In the genomic region with DNA sequence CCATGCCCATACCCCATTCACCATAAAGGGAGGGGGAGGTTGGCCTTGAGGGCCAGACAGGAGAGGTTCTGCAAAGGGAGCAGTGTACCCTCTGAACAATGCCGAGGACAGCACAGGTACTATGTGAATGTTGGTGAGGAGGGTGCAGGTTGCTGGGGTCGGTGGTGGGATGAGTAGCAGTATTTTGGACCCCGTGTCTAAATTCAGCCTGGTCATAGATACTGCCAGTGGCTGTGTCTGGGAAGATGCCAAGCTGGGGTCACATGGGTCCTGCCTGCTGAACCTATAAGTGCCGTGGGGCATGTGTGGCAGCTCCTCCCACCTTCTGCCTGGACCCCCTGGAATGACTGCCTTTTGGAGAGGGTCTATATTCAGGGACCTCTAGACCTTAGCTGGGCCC, we compare ENCODE assay signal across 16 cellular contexts. TPM values are rescaled to one million over a fixed set of nuclear protein-coding genes. Genes with fewer than 3 reads are reported as not detected.
DNase-seq lines count a peak whose midpoint lies in the region; ATAC-seq and TF ChIP-seq lines count a peak whose summit lies in the region.
"Had no signal": no experiment of that assay in that cellular context is flagged by ENCODE, and none has a peak within 500 bp of the region (broad histone marks: within the 10 kb centered on the region; RNA-seq: fewer than 3 reads in every experiment).

No MANE protein-coding gene starts in this region.

- H3K4me3 ChIP-seq in breast epithelium (no peak overlapping the region), RWPE2 (ENCODE audit: severe bottlenecking) (no peak overlapping the region), mucosa of stomach (ENCODE audit: low read length) (no peak overlapping the region), vagina (no peak overlapping the region)
- H3K4me3 ChIP-seq: K562, Peyer's patch had no signal

- H3K27ac Mint-ChIP-seq in MCF 10A (ENCODE audit: low read depth, unreplicated experiment): peak overlapping the region; percentile 97
- H3K27ac Mint-ChIP-seq: CD4-positive, alpha-beta T cell had no signal

- H3K27me3 ChIP-seq in breast epithelium: no peaks in the 10 kb centered on the region
- no peaks in the 10 kb centered on the region for H3K27me3 ChIP-seq in RWPE2 (ENCODE audit: insufficient read depth, poor library complexity, severe bottlenecking)
- H3K27me3 ChIP-seq in mucosa of stomach (ENCODE audit: control insufficient read depth, insufficient read depth, low read length): no peaks in the 10 kb centered on the region
- H3K27me3 ChIP-seq in vagina: no peaks in the 10 kb centered on the region
- H3K27me3 ChIP-seq: Peyer's patch had no signal

- POLR2A ChIA-PET in MCF 10A (lab: Yijun Ruan, JAX): interaction anchor here (0.6 to 11.8 kb wide), 16 partner anchors 11 to 254 kb away, joined by 3 to 387 read pairs (median 6); a partner anchor contains a TSS

- no peaks in the 10 kb centered on the region for H3K9me3 Mint-ChIP-seq in MCF 10A (ENCODE audit: unreplicated experiment)
- H3K9me3 Mint-ChIP-seq: CD4-positive, alpha-beta T cell had no signal

- intact Hi-C loops in MCF 10A (cut with micrococcal nuclease): loop anchor here (1.0 to 10.0 kb wide), 5 partner anchors 36 to 644 kb away; a partner anchor contains a TSS
- intact Hi-C loops in breast epithelium (cut with DNase I; ENCODE audit: low total_unique reads): no loop called here
- intact Hi-C loops in vagina (cut with DNase I): no loop called here

- BruUV-seq in MCF 10A (replicated peaks; lab: Mats Ljungman, UMichigan): no TSS peak

- peaks cover 60% of the 10 kb centered on the region for H3K4me1 Mint-ChIP-seq in MCF 10A (ENCODE audit: insufficient read depth, unreplicated experiment)

- CTCF ChIA-PET in MCF 10A (lab: Yijun Ruan, JAX): interaction anchor here (0.6 to 3.9 kb wide), 32 partner anchors 9 to 415 kb away, joined by 3 to 30 read pairs (median 3); a partner anchor contains a TSS

- H3K27ac ChIP-seq in breast epithelium: peak overlapping the region in 1 of 2 donors; percentile 75
- peak overlapping the region; percentile 79 for H3K27ac ChIP-seq in RWPE2 (ENCODE audit: poor library complexity, severe bottlenecking)
- peak overlapping the region; percentile 56 for H3K27ac ChIP-seq in vagina

- H3K27me3 Mint-ChIP-seq in MCF 10A (ENCODE audit: insufficient read depth, unreplicated experiment): no peaks in the 10 kb centered on the region
- H3K27me3 Mint-ChIP-seq: CD4-positive, alpha-beta T cell had no signal

- H3K9me3 ChIP-seq in breast epithelium (no peaks in the 10 kb centered on the region), RWPE2 (ENCODE audit: severe bottlenecking) (no peaks in the 10 kb centered on the region), mucosa of stomach (ENCODE audit: control insufficient read depth, low read length) (no peaks in the 10 kb centered on the region), vagina (no peaks in the 10 kb centered on the region)
- H3K9me3 ChIP-seq: Peyer's patch had no signal

- ATAC-seq in RWPE2 (ENCODE audit: low read depth): no peak
- ATAC-seq: SK-N-SH treated with all-trans-retinoic acid at 6 μM for 48 hours had no signal

- H3K4me1 ChIP-seq in breast epithelium (no peaks in the 10 kb centered on the region), RWPE2 (ENCODE audit: insufficient read depth, poor library complexity, severe bottlenecking) (peaks cover 40% of the 10 kb centered on the region), mucosa of stomach (ENCODE audit: control insufficient read depth, insufficient read depth, low read length) (peaks cover 55% of the 10 kb centered on the region), vagina (peaks cover 20% of the 10 kb centered on the region)

- TF ChIP-seq CTCF in MCF 10A (IDR thresholded peaks at IDR 0.05; ENCODE audit: unreplicated experiment) (no peak), breast epithelium (IDR thresholded peaks at IDR 0.05) (no peak), RWPE2 (IDR thresholded peaks at IDR 0.05; ENCODE audit: poor library complexity, severe bottlenecking) (no peak), vagina (IDR thresholded peaks at IDR 0.05) (no peak)

- DNase-seq in MCF 10A (ENCODE audit: unreplicated experiment) (no peak), breast epithelium (ENCODE audit: low spot score in 2 of 2) (no peak), RWPE2 (ENCODE audit: low spot score) (no peak), vagina (ENCODE audit: extremely low spot score in 2 of 2) (no peak), NCI-H1105 treated with DMSO at 0.1 percent for 48 hours (lab: John Stamatoyannopoulos, UW) (no peak), RKO (ENCODE audit: low spot score) (no peak), COR-L47 (lab: John Stamatoyannopoulos, UW) (no peak)
- DNase-seq: CD4-positive, alpha-beta T cell; MV-4-11 had no signal

- peaks cover 6% of the 10 kb centered on the region for H3K36me3 Mint-ChIP-seq in MCF 10A (ENCODE audit: insufficient read depth, unreplicated experiment)

- no peak for TF ChIP-seq POLR2A in breast epithelium (IDR thresholded peaks at IDR 0.05)
- no peak for TF ChIP-seq POLR2A in vagina (IDR thresholded peaks at IDR 0.05)

- H3K36me3 ChIP-seq in breast epithelium: no peaks in the 10 kb centered on the region
- no peaks in the 10 kb centered on the region for H3K36me3 ChIP-seq in RWPE2 (ENCODE audit: low read depth)
- H3K36me3 ChIP-seq in mucosa of stomach (ENCODE audit: control insufficient read depth, insufficient read depth, low read length): no peaks in the 10 kb centered on the region
- no peaks in the 10 kb centered on the region for H3K36me3 ChIP-seq in vagina
- H3K36me3 ChIP-seq: Peyer's patch had no signal

- peak overlapping the region; percentile 64 for H3K9ac ChIP-seq in mucosa of stomach (ENCODE audit: low read length)

- H3K4me3 Mint-ChIP-seq in MCF 10A (ENCODE audit: unreplicated experiment): no peak overlapping the region
- H3K4me3 Mint-ChIP-seq: CD4-positive, alpha-beta T cell had no signal

RNA-seq across cellular contexts. Expression of a gene that starts 11.4 kb away (rescaled TPM):
- total RNA-seq in MCF 10A (2022) (not detected in 2 replicates), breast epithelium (not detected), vagina (not detected)
- total RNA-seq: A673; CD4-positive, alpha-beta T cell; G401; NCI-H460 had no signal

RNA-seq across cellular contexts. Expression of a gene that starts 35.9 kb away (rescaled TPM):
- 75.7 and 91.8 TPM in 2 replicates for total RNA-seq in MCF 10A (2022)
- 10 to 100 TPM; 34.7 to 54.7 (median 44.9) TPM for total RNA-seq in breast epithelium
- total RNA-seq in vagina: 127 TPM

RNA-seq across cellular contexts. Expression of a gene that starts 36.2 kb away (rescaled TPM):
- total RNA-seq in MCF 10A (2022) (67.6 and 85.1 TPM in 2 replicates), breast epithelium (10 to 100 TPM; 63.1 to 73.4 (median 65.5) TPM), vagina (41.5 TPM)
